Comparison of ENCODE assay signal across 8 cellular contexts in genomic region chr15:90035095-90035834, GRCh38. TPM values are rescaled to one million over a fixed set of nuclear protein-coding genes. Genes with fewer than 3 reads are reported as not detected.
A peak's percentile ranks its signal among the peaks of the same experiment; 100 is the strongest.
DNase-seq lines count a peak whose midpoint lies in the region; ATAC-seq and TF ChIP-seq lines count a peak whose summit lies in the region.

No MANE protein-coding gene starts in this region.

- no peak for DNase-seq in activated naive CD4-positive, alpha-beta T cell treated with anti-CD3 and anti-CD28 coated beads for 36 hours
- DNase-seq in activated naive CD4-positive, alpha-beta T cell (lab: John Stamatoyannopoulos, UW): no peak
- no peak for DNase-seq in activated CD8-positive, alpha-beta T cell treated with anti-CD3 and anti-CD28 coated beads for 36 hours
- peak in 1 of 2 donors; percentile 74 for DNase-seq in cardiac muscle cell (ENCODE audit: low read depth in 1 of 2, low spot score in 1 of 2)
- peak in 1 of 2 donors; percentile 49 for DNase-seq in gastrocnemius medialis
- no peak for DNase-seq in NCI-H1694 treated with DMSO at 0.1 percent for 48 hours (lab: John Stamatoyannopoulos, UW)
- no peak for DNase-seq in HAP-1 (ENCODE audit: low spot score in 2 of 2)

- peaks cover 86% of the 10 kb centered on the region for H3K4me1 Mint-ChIP-seq in activated naive CD4-positive, alpha-beta T cell treated with anti-CD3 and anti-CD28 coated beads for 36 hours (ENCODE audit: low read depth)
- peaks cover 83% of the 10 kb centered on the region for H3K4me1 Mint-ChIP-seq in activated CD8-positive, alpha-beta T cell treated with anti-CD3 and anti-CD28 coated beads for 36 hours (ENCODE audit: low read depth)

- H3K36me3 Mint-ChIP-seq in activated naive CD4-positive, alpha-beta T cell treated with anti-CD3 and anti-CD28 coated beads for 36 hours (ENCODE audit: low read depth): peaks cover 5% of the 10 kb centered on the region
- no peaks in the 10 kb centered on the region for H3K36me3 Mint-ChIP-seq in activated CD8-positive, alpha-beta T cell treated with anti-CD3 and anti-CD28 coated beads for 36 hours (ENCODE audit: low read depth)

- H3K27me3 ChIP-seq in cardiac muscle cell (no peaks in the 10 kb centered on the region), gastrocnemius medialis (no peaks in the 10 kb centered on the region), HAP-1 (ENCODE audit: low read depth) (no peaks in the 10 kb centered on the region)

- in situ Hi-C loops in gastrocnemius medialis (cut with MboI; ENCODE audit: low sequenced_read_pairs in 4 of 4) (no loop called here), HAP-1 (cut with MboI; ENCODE audit: low sequenced_read_pairs) (no loop called here)

- H3K36me3 ChIP-seq in cardiac muscle cell: no peaks in the 10 kb centered on the region
- no peaks in the 10 kb centered on the region for H3K36me3 ChIP-seq in gastrocnemius medialis
- H3K36me3 ChIP-seq in HAP-1 (replicated peaks): no peaks in the 10 kb centered on the region

- no peaks in the 10 kb centered on the region for H3K9me3 ChIP-seq in cardiac muscle cell (ENCODE audit: low read depth)
- no peaks in the 10 kb centered on the region for H3K9me3 ChIP-seq in gastrocnemius medialis
- H3K9me3 ChIP-seq in HAP-1: no peaks in the 10 kb centered on the region

- no peak overlapping the region for H3K4me3 Mint-ChIP-seq in activated naive CD4-positive, alpha-beta T cell treated with anti-CD3 and anti-CD28 coated beads for 36 hours
- H3K4me3 Mint-ChIP-seq in activated CD8-positive, alpha-beta T cell treated with anti-CD3 and anti-CD28 coated beads for 36 hours: no peak overlapping the region

- ATAC-seq in activated CD8-positive, alpha-beta T cell treated with anti-CD3 and anti-CD28 coated beads for 36 hours: no peak
- no peak for ATAC-seq in gastrocnemius medialis
- ATAC-seq in GM21526 (IDR thresholded peaks at IDR 0.05; ENCODE audit: low FRiP score, unreplicated experiment): no peak

- CTCF ChIA-PET in activated naive CD4-positive, alpha-beta T cell treated with anti-CD3 and anti-CD28 coated beads for 36 hours (lab: Charles Lee): interaction anchor here (0.6 to 2.9 kb wide), 4 partner anchors 31 to 36 kb away, joined by 3 to 13 read pairs (median 4); no protein-coding TSS in a partner anchor
- CTCF ChIA-PET in activated CD8-positive, alpha-beta T cell treated with anti-CD3 and anti-CD28 coated beads for 36 hours (lab: Charles Lee): interaction anchor here (1.1 to 3.2 kb wide), 4 partner anchors 22 to 186 kb away, joined by 3 to 11 read pairs (median 4); no protein-coding TSS in a partner anchor

- intact Hi-C loops in activated naive CD4-positive, alpha-beta T cell treated with anti-CD3 and anti-CD28 coated beads for 36 hours (cut with micrococcal nuclease): loop anchor here (5.0 kb wide), 1 partner anchor 197 kb away; the partner anchor contains the start of genes CIB1 and GDPGP1
- intact Hi-C loops in activated CD8-positive, alpha-beta T cell treated with anti-CD3 and anti-CD28 coated beads for 36 hours (cut with micrococcal nuclease): no loop called here
- intact Hi-C loops in gastrocnemius medialis (cut with DNase I; ENCODE audit: low total_unique reads): no loop called here

- H3K4me3 ChIP-seq in cardiac muscle cell: no peak overlapping the region
- no peak overlapping the region for H3K4me3 ChIP-seq in gastrocnemius medialis
- no peak overlapping the region for H3K4me3 ChIP-seq in HAP-1

- H3K4me1 ChIP-seq in cardiac muscle cell (ENCODE audit: low read depth) (peaks cover 34% of the 10 kb centered on the region), gastrocnemius medialis (peaks cover 50 to 61% of the 10 kb centered on the region in 2 donors), HAP-1 (peaks cover 8% of the 10 kb centered on the region)

- no peaks in the 10 kb centered on the region for H3K27me3 Mint-ChIP-seq in activated naive CD4-positive, alpha-beta T cell treated with anti-CD3 and anti-CD28 coated beads for 36 hours (ENCODE audit: low read depth)
- no peaks in the 10 kb centered on the region for H3K27me3 Mint-ChIP-seq in activated CD8-positive, alpha-beta T cell treated with anti-CD3 and anti-CD28 coated beads for 36 hours

- peak overlapping the region; percentile 60 for H3K27ac Mint-ChIP-seq in activated naive CD4-positive, alpha-beta T cell treated with anti-CD3 and anti-CD28 coated beads for 36 hours
- peak overlapping the region; percentile 91 for H3K27ac Mint-ChIP-seq in activated CD8-positive, alpha-beta T cell treated with anti-CD3 and anti-CD28 coated beads for 36 hours

- TF ChIP-seq POLR2A in gastrocnemius medialis (IDR thresholded peaks at IDR 0.05): no peak

- POLR2A ChIA-PET in activated CD8-positive, alpha-beta T cell treated with anti-CD3 and anti-CD28 coated beads for 36 hours (lab: Charles Lee): interaction anchor here (0.6 to 2.5 kb wide), 2 partner anchors 24 to 25 kb away, joined by 4 to 10 read pairs; no protein-coding TSS in a partner anchor

- no peaks in the 10 kb centered on the region for H3K9me3 Mint-ChIP-seq in activated naive CD4-positive, alpha-beta T cell treated with anti-CD3 and anti-CD28 coated beads for 36 hours
- H3K9me3 Mint-ChIP-seq in activated CD8-positive, alpha-beta T cell treated with anti-CD3 and anti-CD28 coated beads for 36 hours: no peaks in the 10 kb centered on the region

- TF ChIP-seq CTCF in activated CD8-positive, alpha-beta T cell treated with anti-CD3 and anti-CD28 coated beads for 36 hours (IDR thresholded peaks at IDR 0.05): no peak
- TF ChIP-seq CTCF in cardiac muscle cell (IDR thresholded peaks at IDR 0.05; ENCODE audit: low read depth, low read length) (no peak), gastrocnemius medialis (IDR thresholded peaks at IDR 0.05 in 4 of 5, conservative IDR thresholded peaks at IDR 0.05 in 1 of 5) (no peak)

- H3K27ac ChIP-seq in cardiac muscle cell: peak overlapping the region; percentile 6
- peak overlapping the region; percentile 24 to 62 (median 44) for H3K27ac ChIP-seq in gastrocnemius medialis

RNA-seq across cellular contexts. Expression of gene ZNF710, which starts 34.1 kb away (rescaled TPM):
- 10 to 100 TPM; 17.3 to 19.8 TPM for total RNA-seq in activated naive CD4-positive, alpha-beta T cell treated with anti-CD3 and anti-CD28 coated beads for 36 hours
- total RNA-seq in activated CD8-positive, alpha-beta T cell treated with anti-CD3 and anti-CD28 coated beads for 36 hours: 10 to 100 TPM; 15.2 to 17.2 TPM
- total RNA-seq in cardiac muscle cell (20.2 and 22.2 TPM in 2 replicates), gastrocnemius medialis (1 to 10 TPM; 2.6 to 5.4 (median 3.2) TPM)
- 7.8 and 12.0 TPM in 2 replicates for polyA plus RNA-seq in cardiac muscle cell
